In the genomic region with DNA sequence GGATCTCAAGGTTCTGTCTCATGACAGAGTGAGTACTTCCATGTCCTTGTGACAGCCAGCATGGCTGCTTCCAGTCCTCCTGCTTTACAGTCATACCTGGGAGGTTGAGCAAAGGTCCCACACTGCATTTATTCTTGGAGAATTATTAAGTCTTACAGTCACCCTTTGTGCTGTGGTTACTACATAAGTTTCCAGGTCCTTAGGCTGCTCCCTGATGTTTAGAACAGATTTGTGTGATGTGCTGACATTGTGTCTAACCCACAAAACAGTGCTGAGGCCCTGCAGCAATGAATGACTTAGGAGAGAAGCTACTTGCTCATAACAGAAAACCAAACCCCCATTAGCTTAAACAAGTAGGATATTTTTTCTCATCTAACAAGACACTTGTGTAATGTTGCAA, we compare ENCODE assay signal across 15 cellular contexts.
"Had no signal": no experiment of that assay in that cellular context is flagged by ENCODE, and none has a peak within 500 bp of the region (broad histone marks: within the 10 kb centered on the region; RNA-seq: fewer than 3 reads in every experiment).

No MANE protein-coding gene starts in this region.

- H3K27ac ChIP-seq: HL-60, RWPE1 had no signal

- H3K4me3 ChIP-seq: MG63 had no signal

- H3K27me3 ChIP-seq: MG63 had no signal

- H3K36me3 ChIP-seq: MG63 had no signal

- ATAC-seq: SK-N-SH treated with all-trans-retinoic acid at 6 μM for 48 hours had no signal

- DNase-seq: KBM-7, MG63, NCI-H1417 treated with DMSO at 0.1 percent for 48 hours, NCI-H146, NCI-H1694 treated with DMSO at 0.1 percent for 48 hours, NCI-H1930, NCI-H226, NCI-H446, NCI-H510A, NCI-H524 treated with DMSO at 0.1 percent for 48 hours, NCI-H774, SHP77 had no signal

- H3K9me3 ChIP-seq: MG63 had no signal
